In genomic region chr5:132293066-132293991, GRCh38 we compare ENCODE assay signal across 8 cellular contexts. TPM values are rescaled to one million over a fixed set of nuclear protein-coding genes. Genes with fewer than 3 reads are reported as not detected.
DNase-seq lines count a peak whose midpoint lies in the region; ATAC-seq and TF ChIP-seq lines count a peak whose summit lies in the region.

No MANE protein-coding gene starts in this region.

- H3K9me3 ChIP-seq in thymus (ENCODE audit: control insufficient read depth), result no peaks in the 10 kb centered on the region

- TF ChIP-seq CTCF in GM06990 (IDR thresholded peaks at IDR 0.05; ENCODE audit: insufficient read depth, low read length, poor library complexity, severe bottlenecking) (peak; percentile 33), osteocyte (IDR thresholded peaks at IDR 0.05) (peak; percentile 15)

- ATAC-seq in HG02610 (IDR thresholded peaks at IDR 0.05; ENCODE audit: unreplicated experiment) (peak; percentile 52), SK-N-SH treated with all-trans-retinoic acid at 6 μM for 48 hours (peak; percentile 71)

- intact Hi-C loops in head of caudate nucleus (cut with DNase I), result no loop called here

- H3K27me3 Mint-ChIP-seq in activated naive CD8-positive, alpha-beta T cell treated with anti-CD3 and anti-CD28 coated beads for 36 hours, result peaks cover 2% of the 10 kb centered on the region
- H3K27me3 Mint-ChIP-seq in osteocyte (ENCODE audit: unreplicated experiment), result no peaks in the 10 kb centered on the region

- peak overlapping the region; percentile 89 for H3K4me3 Mint-ChIP-seq in activated naive CD8-positive, alpha-beta T cell treated with anti-CD3 and anti-CD28 coated beads for 36 hours
- peak overlapping the region; percentile 87 for H3K4me3 Mint-ChIP-seq in osteocyte (ENCODE audit: unreplicated experiment)

- H3K27me3 ChIP-seq in GM06990 (replicated peaks; ENCODE audit: control insufficient read depth, insufficient read depth, low read length), result peaks cover 4% of the 10 kb centered on the region
- H3K27me3 ChIP-seq in thymus (ENCODE audit: control insufficient read depth, insufficient read depth), result peaks cover 3% of the 10 kb centered on the region

- peak overlapping the region; percentile 61 for H3K4me3 ChIP-seq in GM06990 (replicated peaks; ENCODE audit: low read depth, low read length)
- peak overlapping the region; percentile 57 for H3K4me3 ChIP-seq in thymus (ENCODE audit: low read length)

- WGBS in thymus, result 3% methylated on average over 50 of the region's 50 CpGs

- H3K27ac ChIP-seq in thymus (ENCODE audit: low read depth), result peak overlapping the region; percentile 89

- peaks cover 30% of the 10 kb centered on the region for H3K4me1 Mint-ChIP-seq in activated naive CD8-positive, alpha-beta T cell treated with anti-CD3 and anti-CD28 coated beads for 36 hours
- H3K4me1 Mint-ChIP-seq in osteocyte (ENCODE audit: unreplicated experiment), result peaks cover 20% of the 10 kb centered on the region

- H3K36me3 ChIP-seq in GM06990 (ENCODE audit: control insufficient read depth, insufficient read depth, low read length) (no peaks in the 10 kb centered on the region), thymus (ENCODE audit: control insufficient read depth, insufficient read depth) (no peaks in the 10 kb centered on the region)

- peaks cover 3% of the 10 kb centered on the region for H3K4me1 ChIP-seq in thymus (ENCODE audit: control insufficient read depth, insufficient read depth, low read length)

- H3K9me3 Mint-ChIP-seq in activated naive CD8-positive, alpha-beta T cell treated with anti-CD3 and anti-CD28 coated beads for 36 hours, result no peaks in the 10 kb centered on the region
- H3K9me3 Mint-ChIP-seq in osteocyte (ENCODE audit: unreplicated experiment), result no peaks in the 10 kb centered on the region

- DNase-seq in GM06990 (ENCODE audit: extremely low read depth, insufficient read length) (peak; percentile 70), NCI-H1092 treated with DMSO at 0.1 percent for 48 hours (lab: John Stamatoyannopoulos, UW) (peak; percentile 89), head of caudate nucleus (peak; percentile 70 to 94 (median 84)), osteocyte (ENCODE audit: extremely low spot score, unreplicated experiment) (peak; percentile 94)
- peak; percentile 90 for DNase-seq in activated naive CD8-positive, alpha-beta T cell treated with anti-CD3 and anti-CD28 coated beads for 36 hours

- peak overlapping the region; percentile 95 for H3K27ac Mint-ChIP-seq in activated naive CD8-positive, alpha-beta T cell treated with anti-CD3 and anti-CD28 coated beads for 36 hours
- peak overlapping the region; percentile 96 for H3K27ac Mint-ChIP-seq in osteocyte (ENCODE audit: unreplicated experiment)

- H3K36me3 Mint-ChIP-seq in activated naive CD8-positive, alpha-beta T cell treated with anti-CD3 and anti-CD28 coated beads for 36 hours, result no peaks in the 10 kb centered on the region
- no peaks in the 10 kb centered on the region for H3K36me3 Mint-ChIP-seq in osteocyte (ENCODE audit: unreplicated experiment)

TF ChIP-seq in SK-N-SH treated with all-trans-retinoic acid at 6 μM for 48 hours, 23 proteins besides CTCF, POLR2A, EP300 and RAD21 (continues in another document):
- no peak for TF ChIP-seq TSHZ2 (CRISPR knock-in tag; IDR thresholded peaks at IDR 0.05)
- no peak for TF ChIP-seq POU6F1 (CRISPR knock-in tag; IDR thresholded peaks at IDR 0.05; ENCODE audit: borderline replicate concordance, low read depth)
- peak; percentile 77 for TF ChIP-seq PATZ1 (CRISPR knock-in tag; IDR thresholded peaks at IDR 0.05; ENCODE audit: borderline replicate concordance)
- TF ChIP-seq ISL1 (CRISPR knock-in tag; IDR thresholded peaks at IDR 0.05), result no peak
- TF ChIP-seq OSR1 (CRISPR knock-in tag; IDR thresholded peaks at IDR 0.05), result no peak
- no peak for TF ChIP-seq ZC3H10 (CRISPR knock-in tag; IDR thresholded peaks at IDR 0.05)
- no peak for TF ChIP-seq PPARA (CRISPR knock-in tag; IDR thresholded peaks at IDR 0.05; ENCODE audit: borderline replicate concordance)
- no peak; the same call in 1 of the 2 replicates for TF ChIP-seq GLIS3 (CRISPR knock-in tag; IDR thresholded peaks at IDR 0.05)
- TF ChIP-seq ZNF565 (CRISPR knock-in tag; conservative IDR thresholded peaks at IDR 0.05; ENCODE audit: low read depth), result no peak
- TF ChIP-seq ZNF70 (CRISPR knock-in tag; IDR thresholded peaks at IDR 0.05), result no peak
- TF ChIP-seq ZNF8 (CRISPR knock-in tag; IDR thresholded peaks at IDR 0.05), result peak; percentile 31; the same call in 1 of the 2 replicates
- no peak for TF ChIP-seq CREB5 (CRISPR knock-in tag; IDR thresholded peaks at IDR 0.05; ENCODE audit: low read depth)
- no peak for TF ChIP-seq TOX (CRISPR knock-in tag; IDR thresholded peaks at IDR 0.05; ENCODE audit: borderline replicate concordance)
- TF ChIP-seq CSDC2 (CRISPR knock-in tag; IDR thresholded peaks at IDR 0.05), result no peak
- TF ChIP-seq RARB (CRISPR knock-in tag; IDR thresholded peaks at IDR 0.05), result peak; percentile 37; the same call in 1 of the 2 replicates
- TF ChIP-seq ZFP30 (CRISPR knock-in tag; IDR thresholded peaks at IDR 0.05), result no peak
- TF ChIP-seq ZFP3 (CRISPR knock-in tag; IDR thresholded peaks at IDR 0.05), result 0 out of 2 replicates have a peak, but pooled peaks have one; percentile 52
- TF ChIP-seq TCF4 (CRISPR knock-in tag; IDR thresholded peaks at IDR 0.05; ENCODE audit: borderline replicate concordance), result no peak
- TF ChIP-seq BACH2 (CRISPR knock-in tag; IDR thresholded peaks at IDR 0.05; ENCODE audit: borderline replicate concordance), result no peak

RNA-seq across cellular contexts. Expression of gene SLC22A4, which starts 0.9 kb away (rescaled TPM):
- total RNA-seq in activated naive CD8-positive, alpha-beta T cell treated with anti-CD3 and anti-CD28 coated beads for 36 hours, result 1 to 10 TPM in 1 of 2 experiments, under 1 TPM in 1; 0.95 to 1.3 TPM
- 1.4 and 2.5 TPM in 2 replicates for total RNA-seq in osteocyte
- polyA plus RNA-seq in thymus, result 3.0 TPM

RNA-seq across cellular contexts. Expression of gene PDLIM4, which starts 35.8 kb away (rescaled TPM):
- under 1 TPM in 1 of 2 experiments, not detected in 1; 0.31 TPM for total RNA-seq in activated naive CD8-positive, alpha-beta T cell treated with anti-CD3 and anti-CD28 coated beads for 36 hours
- total RNA-seq in osteocyte, result 42.7 and 47.8 TPM in 2 replicates
- polyA plus RNA-seq in thymus, result 38.4 TPM

Comparison
In these comparisons a context has a peak if more than half of its experiments do, and no peak if none do; other contexts are left out.
1. Peak in every context shown above with its lines: DNase-seq, ATAC-seq, H3K4me3 ChIP-seq and H3K27ac ChIP-seq.
2. RNA of gene PDLIM4, which starts 35.8 kb away (total RNA-seq): 42.7 to 47.8 TPM in osteocyte; 0.31 TPM in activated naive CD8-positive, alpha-beta T cell treated with anti-CD3 and anti-CD28 coated beads for 36 hours; every median in the first group is over 10 times any median in the second.